Comparison of ENCODE assay signal across 16 cellular contexts in the genomic region with DNA sequence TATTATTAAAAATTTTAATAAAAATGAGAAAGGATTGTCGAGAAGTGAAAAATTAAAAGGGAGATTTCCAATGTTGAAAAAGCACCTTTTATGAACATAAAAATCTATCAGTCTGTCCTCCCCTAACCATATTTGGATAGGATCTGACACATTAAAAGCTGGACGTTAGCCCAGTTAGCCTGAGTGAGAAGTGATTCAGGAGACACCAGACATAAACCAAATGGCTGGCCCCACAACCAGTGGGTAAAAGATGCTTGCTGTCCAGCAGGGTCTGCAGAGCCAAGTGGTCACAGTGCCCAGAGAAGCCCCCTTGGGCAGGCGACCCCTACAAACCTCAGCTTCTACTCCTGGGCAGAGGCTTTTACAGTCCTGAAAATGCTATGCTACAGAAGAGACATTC.
DNase-seq lines count a peak whose midpoint lies in the region; ATAC-seq and TF ChIP-seq lines count a peak whose summit lies in the region.
"Had no signal": no experiment of that assay in that cellular context is flagged by ENCODE, and none has a peak within 500 bp of the region (broad histone marks: within the 10 kb centered on the region; RNA-seq: fewer than 3 reads in every experiment).

No MANE protein-coding gene starts in this region.

- intact Hi-C loops in upper lobe of right lung (cut with DNase I): no loop called here

- no peak for TF ChIP-seq CTCF in AG10803 (conservative IDR thresholded peaks at IDR 0.05; ENCODE audit: low read length)
- TF ChIP-seq CTCF in astrocyte of the cerebellum (IDR thresholded peaks at IDR 0.05; ENCODE audit: low read depth, low read length, missing control alignments): no peak
- no peak for TF ChIP-seq CTCF in upper lobe of right lung (IDR thresholded peaks at IDR 0.05)

- ATAC-seq in upper lobe of right lung: no peak
- ATAC-seq: HepG2 had no signal

- in situ Hi-C loops in astrocyte of the cerebellum (cut with HindIII; ENCODE audit: low sequenced_read_pairs): no loop called here

- no peaks in the 10 kb centered on the region for H3K4me1 ChIP-seq in upper lobe of right lung
- H3K4me1 ChIP-seq: BLaER1 treated with 17β-estradiol and CSF1 and Interleukin-3, amounts not matched to agents 10 nM and 100 nM; neural progenitor cell had no signal

- DNase-seq in AG10803 (ENCODE audit: low read depth) (peak; percentile 24), HS-27A (ENCODE audit: low read depth) (peak; percentile 51), astrocyte of the cerebellum (ENCODE audit: low read depth) (peak; percentile 34), iris pigment epithelial cell (ENCODE audit: low read depth) (peak; percentile 51), SK-N-DZ (ENCODE audit: low spot score) (no peak), upper lobe of right lung (no peak), NCI-H128 (lab: John Stamatoyannopoulos, UW; ENCODE audit: unreplicated experiment) (no peak)
- DNase-seq: activated CD4-positive, alpha-beta memory T cell treated with anti-CD3 and anti-CD28 coated beads, Interleukin-2, amount 10 ng/mL, durations not matched to agents 7 days and 5 days; activated naive CD8-positive, alpha-beta T cell treated with anti-CD3 and anti-CD28 coated beads, Interleukin-2, amount 10 ng/mL, durations not matched to agents 7 days and 5 days; activated T-cell treated with anti-CD3 and anti-CD28 coated beads, Interleukin-2, amount 50 U/mL, for 48 hours; glutamatergic neuron; midbrain; NCI-H2107 had no signal

- H3K9me3 ChIP-seq in upper lobe of right lung: no peaks in the 10 kb centered on the region
- H3K9me3 ChIP-seq: BLaER1 treated with 17β-estradiol and CSF1 and Interleukin-3, amounts not matched to agents 10 nM and 100 nM had no signal

- H3K36me3 ChIP-seq in upper lobe of right lung: no peaks in the 10 kb centered on the region
- H3K36me3 ChIP-seq: BLaER1 treated with 17β-estradiol and CSF1 and Interleukin-3, amounts not matched to agents 10 nM and 100 nM; neural progenitor cell had no signal

- H3K27me3 ChIP-seq in upper lobe of right lung: no peaks in the 10 kb centered on the region
- H3K27me3 ChIP-seq: BLaER1 treated with 17β-estradiol and CSF1 and Interleukin-3, amounts not matched to agents 10 nM and 100 nM; neural progenitor cell had no signal

- H3K27ac ChIP-seq in upper lobe of right lung: no peak overlapping the region
- H3K27ac ChIP-seq: BLaER1 treated with 17β-estradiol and CSF1 and Interleukin-3, amounts not matched to agents 10 nM and 100 nM; neural progenitor cell had no signal

- H3K4me3 ChIP-seq in AG10803 (ENCODE audit: low read length) (no peak overlapping the region), astrocyte of the cerebellum (ENCODE audit: low read depth, low read length) (no peak overlapping the region), upper lobe of right lung (no peak overlapping the region)
- H3K4me3 ChIP-seq: BLaER1 treated with 17β-estradiol and CSF1 and Interleukin-3, amounts not matched to agents 10 nM and 100 nM; neural progenitor cell had no signal

Comparison
In these comparisons a context has a peak if more than half of its experiments do, and no peak if none do; other contexts are left out.
1. DNase-seq: peak in AG10803 (single experiment), HS-27A (single experiment), astrocyte of the cerebellum (single experiment) and iris pigment epithelial cell (single experiment); none in SK-N-DZ (single experiment), upper lobe of right lung (single experiment) and NCI-H128 (single experiment).